8 cellular contexts compared by ENCODE assay signal in the genomic region with DNA sequence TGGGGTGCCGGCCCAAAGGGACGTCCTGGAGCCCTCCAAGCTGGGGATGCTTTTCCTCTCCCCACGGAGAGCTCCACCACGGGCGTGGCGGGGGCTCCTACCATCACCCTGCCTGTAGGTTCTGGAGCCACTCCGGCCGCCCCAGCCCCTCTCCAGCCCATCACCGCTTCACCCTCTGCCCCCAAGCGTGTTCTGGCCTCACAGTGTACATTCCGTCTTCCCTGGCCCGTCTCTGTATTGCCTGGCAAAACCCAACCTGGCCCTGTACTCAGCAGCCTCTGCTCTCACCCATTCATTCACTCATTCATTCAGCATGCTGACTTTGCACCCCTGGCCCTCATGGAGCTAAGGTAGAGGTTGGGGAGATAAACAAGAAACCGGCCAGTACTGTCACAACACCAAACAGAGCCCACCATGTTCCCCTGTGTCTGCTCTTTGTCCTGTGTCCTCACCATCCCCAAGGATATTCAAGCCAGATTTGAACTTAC. TPM values are rescaled to one million over a fixed set of nuclear protein-coding genes. Genes with fewer than 3 reads are reported as not detected.
DNase-seq lines count a peak whose midpoint lies in the region; ATAC-seq and TF ChIP-seq lines count a peak whose summit lies in the region.

No MANE protein-coding gene starts in this region.

- no peaks in the 10 kb centered on the region for H3K9me3 ChIP-seq in duodenal mucosa (ENCODE audit: control insufficient read depth in 1 of 2, low read length in 2 of 2)
- no peaks in the 10 kb centered on the region for H3K9me3 ChIP-seq in neural cell (ENCODE audit: low read length)

- ATAC-seq in HG03432 (IDR thresholded peaks at IDR 0.05; ENCODE audit: unreplicated experiment) (no peak), HG03521 (IDR thresholded peaks at IDR 0.05; ENCODE audit: unreplicated experiment) (no peak)

- no peak for TF ChIP-seq RAD21 in neural cell (conservative IDR thresholded peaks at IDR 0.05)

- H3K36me3 ChIP-seq in duodenal mucosa (ENCODE audit: control insufficient read depth in 1 of 2, insufficient read depth in 2 of 2, low read length in 2 of 2): peaks cover 2 to 18% of the 10 kb centered on the region in 2 donors
- no peaks in the 10 kb centered on the region for H3K36me3 ChIP-seq in neural cell (ENCODE audit: insufficient read depth, low read length)

- H3K9ac ChIP-seq in duodenal mucosa (ENCODE audit: low read depth in 1 of 2, low read length in 2 of 2) (peak overlapping the region in 1 of 2 donors; percentile 73), neural cell (ENCODE audit: low read length) (peak overlapping the region; percentile 68)

- in situ Hi-C loops in G401 (cut with HindIII; ENCODE audit: low sequenced_read_pairs): no loop called here

- no peaks in the 10 kb centered on the region for H3F3A ChIP-seq in neural cell (ENCODE audit: insufficient read depth, low read length, poor library complexity, severe bottlenecking)

- H3K27me3 ChIP-seq in duodenal mucosa (ENCODE audit: control insufficient read depth in 1 of 2, insufficient read depth in 2 of 2, low read length in 2 of 2) (no peaks in the 10 kb centered on the region), neural cell (ENCODE audit: insufficient read depth, low read depth, low read length) (no peaks in the 10 kb centered on the region)

- H3K27ac ChIP-seq in C4-2B: peak overlapping the region; percentile 88
- H3K27ac ChIP-seq in duodenal mucosa (ENCODE audit: low read depth, low read length): no peak overlapping the region
- H3K27ac ChIP-seq in neural cell (ENCODE audit: low read length): no peak overlapping the region

- DNase-seq in LNCaP clone FGC (ENCODE audit: low read depth) (no peak), DMS79 treated with DMSO at 0.1 percent for 48 hours (lab: John Stamatoyannopoulos, UW) (no peak), G401 (ENCODE audit: low spot score) (no peak)

- H3K4me1 ChIP-seq in duodenal mucosa (ENCODE audit: control insufficient read depth in 1 of 2, insufficient read depth in 2 of 2, low read length in 2 of 2): peaks cover 6 to 12% of the 10 kb centered on the region in 2 donors

- TF ChIP-seq EP300 in neural cell (conservative IDR thresholded peaks at IDR 0.05; ENCODE audit: poor library complexity, severe bottlenecking): no peak

- no peaks in the 10 kb centered on the region for H3K79me2 ChIP-seq in neural cell (replicated peaks; ENCODE audit: insufficient read depth, low read length)

- no peak overlapping the region for H2AFZ ChIP-seq in neural cell (ENCODE audit: low read depth, low read length)

- no peaks in the 10 kb centered on the region for H4K20me1 ChIP-seq in neural cell (ENCODE audit: insufficient read depth)

- H3K9me2 ChIP-seq in neural cell (ENCODE audit: insufficient read depth, low read length): no peaks in the 10 kb centered on the region

- no peak for TF ChIP-seq CTCF in C4-2B (conservative IDR thresholded peaks at IDR 0.05)
- no peak for TF ChIP-seq CTCF in LNCaP clone FGC (IDR thresholded peaks at IDR 0.05; ENCODE audit: control insufficient read depth, extremely low read depth, insufficient read depth)
- TF ChIP-seq CTCF in neural cell (IDR thresholded peaks at IDR 0.05; ENCODE audit: poor library complexity, severe bottlenecking): no peak

- H3K4me3 ChIP-seq in LNCaP clone FGC (ENCODE audit: low read depth, low read length) (peak overlapping the region; percentile 61), duodenal mucosa (ENCODE audit: low read depth in 1 of 2, low read length in 2 of 2) (peak overlapping the region; percentile 66 to 71), neural cell (ENCODE audit: low read length) (peak overlapping the region; percentile 73)

- H3K4me2 ChIP-seq in neural cell (ENCODE audit: low read length): no peak overlapping the region

TF ChIP-seq in neural cell, 6 proteins besides CTCF, POLR2A, EP300 and RAD21:
- no peak for TF ChIP-seq POLR2AphosphoS5 (IDR thresholded peaks at IDR 0.05)
- TF ChIP-seq, protein P1, sequence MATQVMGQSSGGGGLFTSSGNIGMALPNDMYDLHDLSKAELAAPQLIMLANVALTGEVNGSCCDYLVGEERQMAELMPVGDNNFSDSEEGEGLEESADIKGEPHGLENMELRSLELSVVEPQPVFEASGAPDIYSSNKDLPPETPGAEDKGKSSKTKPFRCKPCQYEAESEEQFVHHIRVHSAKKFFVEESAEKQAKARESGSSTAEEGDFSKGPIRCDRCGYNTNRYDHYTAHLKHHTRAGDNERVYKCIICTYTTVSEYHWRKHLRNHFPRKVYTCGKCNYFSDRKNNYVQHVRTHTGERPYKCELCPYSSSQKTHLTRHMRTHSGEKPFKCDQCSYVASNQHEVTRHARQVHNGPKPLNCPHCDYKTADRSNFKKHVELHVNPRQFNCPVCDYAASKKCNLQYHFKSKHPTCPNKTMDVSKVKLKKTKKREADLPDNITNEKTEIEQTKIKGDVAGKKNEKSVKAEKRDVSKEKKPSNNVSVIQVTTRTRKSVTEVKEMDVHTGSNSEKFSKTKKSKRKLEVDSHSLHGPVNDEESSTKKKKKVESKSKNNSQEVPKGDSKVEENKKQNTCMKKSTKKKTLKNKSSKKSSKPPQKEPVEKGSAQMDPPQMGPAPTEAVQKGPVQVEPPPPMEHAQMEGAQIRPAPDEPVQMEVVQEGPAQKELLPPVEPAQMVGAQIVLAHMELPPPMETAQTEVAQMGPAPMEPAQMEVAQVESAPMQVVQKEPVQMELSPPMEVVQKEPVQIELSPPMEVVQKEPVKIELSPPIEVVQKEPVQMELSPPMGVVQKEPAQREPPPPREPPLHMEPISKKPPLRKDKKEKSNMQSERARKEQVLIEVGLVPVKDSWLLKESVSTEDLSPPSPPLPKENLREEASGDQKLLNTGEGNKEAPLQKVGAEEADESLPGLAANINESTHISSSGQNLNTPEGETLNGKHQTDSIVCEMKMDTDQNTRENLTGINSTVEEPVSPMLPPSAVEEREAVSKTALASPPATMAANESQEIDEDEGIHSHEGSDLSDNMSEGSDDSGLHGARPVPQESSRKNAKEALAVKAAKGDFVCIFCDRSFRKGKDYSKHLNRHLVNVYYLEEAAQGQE (IDR thresholded peaks at IDR 0.05; ENCODE audit: borderline replicate concordance): no peak
- TF ChIP-seq TAF1 (IDR thresholded peaks at IDR 0.05; ENCODE audit: low read depth): no peak
- TF ChIP-seq EZH2 (IDR thresholded peaks at IDR 0.05; ENCODE audit: borderline replicate concordance, insufficient read depth, low read length, poor library complexity, severe bottlenecking): no peak
TF ChIP-seq in neural cell: peak in this region for 0.

RNA-seq across cellular contexts. Expression of a gene that starts 20.3 kb away (rescaled TPM):
- polyA plus RNA-seq in neural cell: 447 and 511 TPM in 2 replicates
- 151 and 162 TPM in 2 replicates for polyA minus RNA-seq in neural cell
- total RNA-seq in G401 (2014; rRNA removed; shearing (Covaris generic)): 42.5 and 50.5 TPM in 2 replicates

RNA-seq across cellular contexts. Expression of a gene that starts 37.2 kb away (rescaled TPM):
- polyA plus RNA-seq in neural cell: 0.44 TPM in 1 of 2 replicates, not detected in the other
- not detected in 2 replicates for polyA minus RNA-seq in neural cell
- 0.06 TPM in 1 of 2 replicates, not detected in the other for total RNA-seq in G401 (2014; rRNA removed; shearing (Covaris generic))

RNA-seq across cellular contexts. Expression of a gene that starts 47.0 kb away (rescaled TPM):
- polyA plus RNA-seq in neural cell: 50.4 and 52.8 TPM in 2 replicates
- polyA minus RNA-seq in neural cell: 60.4 and 60.9 TPM in 2 replicates
- total RNA-seq in G401 (2014; rRNA removed; shearing (Covaris generic)): 60.4 and 70.4 TPM in 2 replicates
